25 cellular contexts compared by ENCODE assay signal in the genomic region with DNA sequence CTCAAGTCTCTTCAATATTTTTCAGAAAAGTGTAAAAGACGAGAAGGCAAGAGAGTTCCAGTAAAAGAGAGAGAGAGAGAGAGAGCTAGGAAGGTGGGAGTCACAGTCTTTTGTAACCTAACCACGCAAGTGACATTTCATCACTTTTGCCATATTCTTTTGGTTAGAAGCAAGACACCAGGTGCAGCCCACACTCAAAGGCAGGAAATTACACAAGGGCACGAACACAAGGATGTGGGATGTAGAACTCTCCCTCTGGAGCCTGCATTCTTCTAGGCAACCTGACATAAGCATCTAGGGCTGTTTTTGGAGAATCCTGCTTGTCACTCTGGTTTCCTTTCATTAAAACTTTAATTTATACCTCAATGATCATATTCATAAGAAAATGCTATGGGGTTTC.
"Had no signal": no experiment of that assay in that cellular context is flagged by ENCODE, and none has a peak within 500 bp of the region (broad histone marks: within the 10 kb centered on the region; RNA-seq: fewer than 3 reads in every experiment).

No MANE protein-coding gene starts in this region.

- H3K4me3 ChIP-seq: esophagus muscularis mucosa, heart right ventricle, left lung, psoas muscle, sigmoid colon, stomach, thyroid gland, vagina had no signal

- H3K27ac Mint-ChIP-seq: naive thymus-derived CD8-positive, alpha-beta T cell; nephron progenitor cell; stimulated activated effector memory CD8-positive, alpha-beta T cell treated with anti-CD3 and anti-CD28 coated beads, Interleukin-12 subunit alpha, Interleukin-12 subunit beta, amount 100 ng/mL, for 72 hours had no signal

- H3K27ac ChIP-seq: esophagus muscularis mucosa, heart right ventricle, left lung, psoas muscle, sigmoid colon, stomach, thyroid gland, vagina had no signal

- H3K4me1 ChIP-seq: esophagus muscularis mucosa, heart right ventricle, left lung, psoas muscle, sigmoid colon, stomach, thyroid gland, vagina had no signal

- H3K4me3 Mint-ChIP-seq: naive thymus-derived CD8-positive, alpha-beta T cell; nephron progenitor cell; stimulated activated effector memory CD8-positive, alpha-beta T cell treated with anti-CD3 and anti-CD28 coated beads, Interleukin-12 subunit alpha, Interleukin-12 subunit beta, amount 100 ng/mL, for 72 hours had no signal

- DNase-seq: dermis blood vessel endothelial cell; effector memory CD4-positive, alpha-beta T cell; foreskin melanocyte; glutamatergic neuron; heart right ventricle; hippocampal formation; left cardiac atrium; left lung; mesendoderm; midbrain; naive thymus-derived CD8-positive, alpha-beta T cell; nephron progenitor cell; nucleus accumbens; psoas muscle; right cardiac atrium; sigmoid colon; stimulated activated CD4-positive, alpha-beta T cell treated with anti-CD3 and anti-CD28 coated beads, Interleukin-2, amount 100 ng/mL, for 24 hours; stimulated activated CD4-positive, alpha-beta T cell treated with anti-CD3 and anti-CD28 coated beads, Interleukin-4, amount 100 ng/mL, for 24 hours; stimulated activated naive CD4-positive, alpha-beta T cell treated with Interleukin-2 at 50 U/mL for 16 hours; stomach; thyroid gland; trophoblast cell had no signal

- H3K9me3 ChIP-seq: esophagus muscularis mucosa, psoas muscle, sigmoid colon, stomach, thyroid gland, vagina had no signal

- H3K9me3 Mint-ChIP-seq: nephron progenitor cell had no signal

- H3K36me3 Mint-ChIP-seq: naive thymus-derived CD8-positive, alpha-beta T cell; stimulated activated effector memory CD8-positive, alpha-beta T cell treated with anti-CD3 and anti-CD28 coated beads, Interleukin-12 subunit alpha, Interleukin-12 subunit beta, amount 100 ng/mL, for 72 hours had no signal

- H3K27me3 ChIP-seq: esophagus muscularis mucosa, heart right ventricle, left lung, sigmoid colon, stomach, thyroid gland, vagina had no signal

- ATAC-seq: heart right ventricle; left cardiac atrium; left lung; naive thymus-derived CD8-positive, alpha-beta T cell; psoas muscle; right cardiac atrium; stimulated activated effector memory CD8-positive, alpha-beta T cell treated with anti-CD3 and anti-CD28 coated beads, Interleukin-12 subunit alpha, Interleukin-12 subunit beta, amount 100 ng/mL, for 72 hours had no signal

- H3K4me1 Mint-ChIP-seq: naive thymus-derived CD8-positive, alpha-beta T cell; nephron progenitor cell; stimulated activated effector memory CD8-positive, alpha-beta T cell treated with anti-CD3 and anti-CD28 coated beads, Interleukin-12 subunit alpha, Interleukin-12 subunit beta, amount 100 ng/mL, for 72 hours had no signal

- H3K36me3 ChIP-seq: esophagus muscularis mucosa, heart right ventricle, left lung, sigmoid colon, stomach, thyroid gland, vagina had no signal
